Comparison of ENCODE assay signal across 22 cellular contexts in genomic region chr3:129796146-129796545, GRCh38.
DNase-seq lines count a peak whose midpoint lies in the region; ATAC-seq, FAIRE-seq and TF ChIP-seq lines count a peak whose summit lies in the region.
"Had no signal": no experiment of that assay in that cellular context is flagged by ENCODE, and none has a peak within 500 bp of the region (broad histone marks: within the 10 kb centered on the region; RNA-seq: fewer than 3 reads in every experiment).

No MANE protein-coding gene starts in this region.

- TF ChIP-seq CTCF in mammary epithelial cell (conservative IDR thresholded peaks at IDR 0.05 in 1 of 2, IDR thresholded peaks at IDR 0.05 in 1 of 2; ENCODE audit: extremely low read depth in 1 of 2, insufficient read depth in 1 of 2, low read depth in 1 of 2, low read length in 2 of 2): no peak
- no peak for TF ChIP-seq CTCF in breast epithelium (IDR thresholded peaks at IDR 0.05)
- no peak for TF ChIP-seq CTCF in K562 (IDR thresholded peaks at IDR 0.05 in 2 of 3, conservative IDR thresholded peaks at IDR 0.05 in 1 of 3; ENCODE audit: insufficient read depth in 2 of 3, low read depth in 1 of 3, low read length in 3 of 3)
- no peak for TF ChIP-seq CTCF in keratinocyte (optimal IDR thresholded peaks at IDR 0.05 in 1 of 3, IDR thresholded peaks at IDR 0.05 in 1 of 3, conservative IDR thresholded peaks at IDR 0.05 in 1 of 3; ENCODE audit: extremely low read depth in 1 of 3, insufficient read depth in 2 of 3, low read length in 3 of 3)

- POLR2A ChIA-PET in K562 (lab: Yijun Ruan, JAX): interaction anchor here (1.5 kb wide), 1 partner anchor 14 kb away, joined by 5 read pairs; no protein-coding TSS in a partner anchor

- no peak for TF ChIP-seq RAD21 in K562 (CRISPR knock-in tag; conservative IDR thresholded peaks at IDR 0.05 in 1 of 2, IDR thresholded peaks at IDR 0.05 in 1 of 2)

- H3K4me1 ChIP-seq in mammary epithelial cell (ENCODE audit: insufficient read depth, low read length): peaks cover 23% of the 10 kb centered on the region
- peaks cover 0 to 13% of the 10 kb centered on the region in 2 donors for H3K4me1 ChIP-seq in breast epithelium
- peaks cover 5 to 20% of the 10 kb centered on the region in 2 experiments; a peak in 4 of 5 replicates for H3K4me1 ChIP-seq in K562 (replicated peaks in 1 of 2; ENCODE audit: control insufficient read depth in 2 of 2, insufficient read depth in 2 of 2, low read length in 2 of 2)
- H3K4me1 ChIP-seq in keratinocyte (ENCODE audit: control insufficient read depth, extremely low read depth, insufficient read depth, low read length): peaks cover 22% of the 10 kb centered on the region

- no TSS peak for BruUV-seq in mammary epithelial cell (replicated peaks; lab: Mats Ljungman, UMichigan)
- no TSS peak for BruUV-seq in K562 (replicated peaks; lab: Mats Ljungman, UMichigan)

- TF ChIP-seq EP300 in K562 (IDR thresholded peaks at IDR 0.05; ENCODE audit: low read length): no peak; the same call in 1 of the 2 replicates

- H3K4me2 ChIP-seq in mammary epithelial cell (ENCODE audit: insufficient read depth, low read depth, low read length) (no peak overlapping the region), K562 (ENCODE audit: insufficient read depth, low read length) (no peak overlapping the region), keratinocyte (ENCODE audit: control insufficient read depth, extremely low read depth, insufficient read depth, low read depth, low read length) (peak overlapping the region; percentile 75)

- TF ChIP-seq POLR2A in breast epithelium (IDR thresholded peaks at IDR 0.05) (no peak), K562 (conservative IDR thresholded peaks at IDR 0.05) (no peak)

- no peaks in the 10 kb centered on the region for H3K9me1 ChIP-seq in K562 (ENCODE audit: control insufficient read depth, insufficient read depth, low read length)
- H3K9me1 ChIP-seq in keratinocyte (ENCODE audit: control insufficient read depth, extremely low read depth, insufficient read depth, low read length): no peaks in the 10 kb centered on the region

- H3K9me3 ChIP-seq in mammary epithelial cell (replicated peaks; ENCODE audit: insufficient read depth, low read length) (no peaks in the 10 kb centered on the region), breast epithelium (no peaks in the 10 kb centered on the region), K562 (replicated peaks; ENCODE audit: control insufficient read depth, insufficient read depth, low read depth, low read length) (no peaks in the 10 kb centered on the region), keratinocyte (ENCODE audit: control insufficient read depth, low read depth, low read length) (no peaks in the 10 kb centered on the region)

- WGBS in mammary epithelial cell (ENCODE audit: low coverage, missing lambda C conversion rate): 94% methylated on average over 4 of the region's 4 CpGs
- 26% methylated on average over 4 of the region's 4 CpGs for WGBS in K562 (ENCODE audit: insufficient coverage, low coverage, missing lambda C conversion rate)

- H3K4me3 ChIP-seq in mammary epithelial cell (replicated peaks in 1 of 3; ENCODE audit: insufficient read depth in 1 of 3, low read depth in 2 of 3, low read length in 3 of 3) (no peak overlapping the region), breast epithelium (no peak overlapping the region), K562 (no peak overlapping the region), keratinocyte (ENCODE audit: control insufficient read depth in 2 of 3, extremely low read depth in 1 of 3, insufficient read depth in 2 of 3, low read depth in 1 of 3, low read length in 3 of 3) (peak overlapping the region in 1 of 3 experiments; percentile 4)
- H3K4me3 ChIP-seq: GM12878 had no signal

- H3K36me3 ChIP-seq in mammary epithelial cell (ENCODE audit: insufficient read depth, low read length): no peaks in the 10 kb centered on the region
- H3K36me3 ChIP-seq in breast epithelium: no peaks in the 10 kb centered on the region
- no peaks in the 10 kb centered on the region for H3K36me3 ChIP-seq in K562 (ENCODE audit: control insufficient read depth, insufficient read depth, low read length)
- H3K36me3 ChIP-seq in keratinocyte (ENCODE audit: control insufficient read depth in 2 of 2, extremely low read depth in 1 of 2, insufficient read depth in 2 of 2, low read length in 2 of 2): peaks cover 0 to 2% of the 10 kb centered on the region in 2 experiments

- CTCF ChIA-PET in mammary epithelial cell (lab: Charles Lee; ENCODE audit: low non-redundant PET): no interaction called here
- CTCF ChIA-PET in K562 (lab: Yijun Ruan, JAX; ENCODE audit: low intra/inter-chr PET ratio): no interaction called here

- H4K20me1 ChIP-seq in mammary epithelial cell (ENCODE audit: insufficient read depth, low read length) (no peaks in the 10 kb centered on the region), K562 (replicated peaks; ENCODE audit: control insufficient read depth, insufficient read depth, low read length) (0 out of 2 replicates have a peak, but pooled peaks cover 3% of the 10 kb centered on the region), keratinocyte (ENCODE audit: control insufficient read depth, extremely low read depth, insufficient read depth, low read length) (no peaks in the 10 kb centered on the region)

- dilution Hi-C loops in mammary epithelial cell (cut with HindIII; ENCODE audit: low sequenced_read_pairs): no loop called here
- dilution Hi-C loops in keratinocyte (cut with MboI; ENCODE audit: extremely low pct_ligation_motif_present, low sequenced_read_pairs): no loop called here

- DNase-seq in mammary epithelial cell (no peak), breast epithelium (ENCODE audit: low spot score in 2 of 2) (no peak), K562 (ENCODE audit: extremely low read depth in 1 of 4, low spot score in 3 of 4) (peak in 1 of 4 experiments; percentile 4), keratinocyte (ENCODE audit: low read depth, low spot score) (no peak), urothelium cell line (ENCODE audit: low spot score) (no peak), left colon (no peak)
- no peak for DNase-seq in activated T-cell treated with anti-CD3 and anti-CD28 coated beads, Interleukin-2, amount 50 U/mL, for 48 hours
- DNase-seq: CD4-positive, CD25-positive, alpha-beta regulatory T cell; COR-L47; DMS153; GF-D8; GOT3; MM.1S; NCI-H1092; NCI-H2029 treated with DMSO at 0.1 percent for 48 hours; NCI-H2171 treated with DMSO at 0.1 percent for 48 hours; NCI-H446; SHP77 had no signal

- H3K79me2 ChIP-seq in mammary epithelial cell (ENCODE audit: insufficient read depth, low read length) (peaks cover 38% of the 10 kb centered on the region), K562 (ENCODE audit: control insufficient read depth, insufficient read depth, low read length) (no peaks in the 10 kb centered on the region), keratinocyte (ENCODE audit: control insufficient read depth, insufficient read depth, low read length) (peaks cover 36% of the 10 kb centered on the region)

- in situ Hi-C loops in mammary epithelial cell (cut with MboI; ENCODE audit: low sequenced_read_pairs in 2 of 2): no loop called here
- in situ Hi-C loops in K562 (cut with MboI): no loop called here

- intact Hi-C loops in mammary epithelial cell (cut with micrococcal nuclease) (loop anchor here (5.0 kb wide), 1 partner anchor 74 kb away; no protein-coding TSS in a partner anchor), breast epithelium (cut with DNase I; ENCODE audit: low total_unique reads) (no loop called here), K562 (cut with micrococcal nuclease) (no loop called here), left colon (cut with DNase I, micrococcal nuclease) (no loop called here)

- peak overlapping the region; percentile 99 for H3K27ac ChIP-seq in mammary epithelial cell (ENCODE audit: insufficient read depth, low read depth, low read length)
- H3K27ac ChIP-seq in breast epithelium: no peak overlapping the region
- no peak overlapping the region for H3K27ac ChIP-seq in K562 (ENCODE audit: extremely low read depth, low read depth, low read length)
- H3K27ac ChIP-seq in keratinocyte (ENCODE audit: control insufficient read depth, insufficient read depth, low read length): peak overlapping the region; percentile 90
- H3K27ac ChIP-seq: 22Rv1, HL-60 had no signal

- FAIRE-seq in K562 (lab: Jason Lieb, UNC) (no peak), keratinocyte (lab: Jason Lieb, UNC) (peak; percentile 73), urothelium cell line (lab: Jason Lieb, UNC) (peak; percentile 75)
- FAIRE-seq: GM12878 had no signal

- no peaks in the 10 kb centered on the region for H3K27me3 ChIP-seq in mammary epithelial cell (ENCODE audit: insufficient read depth, low read length)
- H3K27me3 ChIP-seq in breast epithelium: no peaks in the 10 kb centered on the region
- H3K27me3 ChIP-seq in K562 (ENCODE audit: control insufficient read depth in 2 of 2, insufficient read depth in 2 of 2, low read length in 2 of 2): no peaks in the 10 kb centered on the region
- H3K27me3 ChIP-seq in keratinocyte (ENCODE audit: control insufficient read depth, extremely low read depth, insufficient read depth, low read length): no peaks in the 10 kb centered on the region

- peak; percentile 59 for ATAC-seq in K562
- no peak for ATAC-seq in left colon
- no peak for ATAC-seq in GM19328 (IDR thresholded peaks at IDR 0.05; ENCODE audit: unreplicated experiment)
- ATAC-seq: GM12878 had no signal

- H3K9ac ChIP-seq in mammary epithelial cell (ENCODE audit: insufficient read depth, low read length) (no peak overlapping the region), K562 (ENCODE audit: insufficient read depth in 1 of 2, low read depth in 2 of 2, low read length in 2 of 2) (no peak overlapping the region), keratinocyte (ENCODE audit: control insufficient read depth, extremely low read depth, insufficient read depth, low read length) (no peak overlapping the region)

- no peak overlapping the region for H2AFZ ChIP-seq in mammary epithelial cell (ENCODE audit: low read depth, low read length)
- H2AFZ ChIP-seq in K562 (ENCODE audit: low read depth, low read length): no peak overlapping the region
- no peak overlapping the region for H2AFZ ChIP-seq in keratinocyte (ENCODE audit: control insufficient read depth, low read length)

TF ChIP-seq in K562, 482 proteins besides CTCF, POLR2A, EP300 and RAD21 (continues in another document):
- TF ChIP-seq TFE3 (CRISPR knock-in tag; IDR thresholded peaks at IDR 0.05): peak; percentile 40

Comparison
In these comparisons a context has a peak if more than half of its experiments do, and no peak if none do; other contexts are left out.
1. H3K27ac ChIP-seq: peak in mammary epithelial cell (single experiment) and keratinocyte (single experiment); none in breast epithelium (0 of 2) and K562 (single experiment).